In the genomic region with DNA sequence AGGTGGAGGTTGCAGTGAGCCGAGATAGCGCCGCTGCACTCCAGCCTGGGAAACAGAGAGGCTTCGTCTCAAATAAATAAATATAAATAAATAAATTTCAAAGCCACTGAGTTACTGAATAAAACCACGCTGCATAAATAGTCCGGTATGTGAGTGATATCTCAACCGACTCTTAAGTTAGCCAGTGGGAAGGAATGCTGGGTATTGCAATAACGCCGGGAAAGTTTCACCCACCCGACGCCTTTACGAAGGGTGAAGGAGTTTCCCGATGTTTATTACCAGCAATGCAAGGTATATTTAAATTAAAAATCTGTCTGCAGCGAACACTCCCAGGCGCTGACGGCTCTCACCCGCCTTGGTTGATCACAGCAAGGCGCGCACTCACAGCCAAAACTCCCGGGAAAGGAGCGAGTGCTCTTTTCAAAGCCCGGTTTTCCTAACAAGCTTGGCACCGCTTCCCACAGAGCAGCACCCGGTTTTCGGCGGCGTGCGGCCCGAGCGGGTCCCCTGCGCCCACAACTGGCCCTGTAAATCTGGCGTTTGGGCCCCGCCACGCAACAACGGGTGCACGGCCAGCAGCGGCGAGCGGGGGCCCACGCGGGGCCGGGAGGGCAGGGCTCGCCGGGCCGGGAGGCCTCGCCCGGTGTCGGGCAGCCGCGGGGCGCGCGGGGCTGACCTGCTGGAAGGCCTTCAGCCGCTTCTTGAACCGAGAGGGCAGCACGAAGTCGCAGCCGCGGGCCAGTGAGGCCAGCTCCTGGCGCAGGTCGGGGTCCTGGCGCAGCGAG, we compare ENCODE assay signal across 9 cellular contexts. TPM values are rescaled to one million over a fixed set of nuclear protein-coding genes. Genes with fewer than 3 reads are reported as not detected.
DNase-seq lines count a peak whose midpoint lies in the region; ATAC-seq, FAIRE-seq and TF ChIP-seq lines count a peak whose summit lies in the region.
"Had no signal": no experiment of that assay in that cellular context is flagged by ENCODE, and none has a peak within 500 bp of the region (broad histone marks: within the 10 kb centered on the region; RNA-seq: fewer than 3 reads in every experiment).

No MANE protein-coding gene starts in this region.

- peak overlapping the region; percentile 41 for H3K9ac ChIP-seq in astrocyte (ENCODE audit: low read length)

- H3K36me3 Mint-ChIP-seq in activated CD4-positive, alpha-beta T cell treated with anti-CD3 and anti-CD28 coated beads for 36 hours (ENCODE audit: low read depth) = peaks cover 11% of the 10 kb centered on the region
- no peaks in the 10 kb centered on the region for H3K36me3 Mint-ChIP-seq in astrocyte (ENCODE audit: low read depth, unreplicated experiment)
- H3K36me3 Mint-ChIP-seq in stimulated activated naive B cell treated with anti-CD40 and anti-IgM and Interleukin-4, amounts not matched to agents 10 μg/mL and 1 μg/mL and 100 μg/mL, for 72 hours = peaks cover 7 to 14% of the 10 kb centered on the region in 2 donors

- peaks cover 25% of the 10 kb centered on the region for H3K4me1 Mint-ChIP-seq in activated CD4-positive, alpha-beta T cell treated with anti-CD3 and anti-CD28 coated beads for 36 hours
- H3K4me1 Mint-ChIP-seq in astrocyte (ENCODE audit: low read depth, unreplicated experiment) = peaks cover 18% of the 10 kb centered on the region
- H3K4me1 Mint-ChIP-seq in stimulated activated naive B cell treated with anti-CD40 and anti-IgM and Interleukin-4, amounts not matched to agents 10 μg/mL and 1 μg/mL and 100 μg/mL, for 72 hours = peaks cover 31 to 44% of the 10 kb centered on the region in 2 donors

- H3K4me1 ChIP-seq in astrocyte (ENCODE audit: insufficient read depth, low read length) = peaks cover 18% of the 10 kb centered on the region
- H3K4me1 ChIP-seq in A673 (ENCODE audit: insufficient read depth, low read length, poor library complexity, severe bottlenecking) = peaks cover 14% of the 10 kb centered on the region

- H3K9me3 Mint-ChIP-seq in activated CD4-positive, alpha-beta T cell treated with anti-CD3 and anti-CD28 coated beads for 36 hours (ENCODE audit: low read depth) = no peaks in the 10 kb centered on the region
- H3K9me3 Mint-ChIP-seq in astrocyte (ENCODE audit: unreplicated experiment) = no peaks in the 10 kb centered on the region
- H3K9me3 Mint-ChIP-seq in stimulated activated naive B cell treated with anti-CD40 and anti-IgM and Interleukin-4, amounts not matched to agents 10 μg/mL and 1 μg/mL and 100 μg/mL, for 72 hours = no peaks in the 10 kb centered on the region

- H3K27ac ChIP-seq in astrocyte (ENCODE audit: low read depth, low read length) = no peak overlapping the region
- H3K27ac ChIP-seq in A673 (ENCODE audit: low read depth, low read length, poor library complexity, severe bottlenecking) = no peak overlapping the region

- ATAC-seq in activated CD4-positive, alpha-beta T cell treated with anti-CD3 and anti-CD28 coated beads for 36 hours = no peak
- peak in 1 of 2 donors; percentile 14 for ATAC-seq in stimulated activated naive B cell treated with anti-CD40 and anti-IgM and Interleukin-4, amounts not matched to agents 10 μg/mL and 1 μg/mL and 100 μg/mL, for 72 hours (replicated peaks)

- BruUV-seq in A673 (replicated peaks; lab: Mats Ljungman, UMichigan) = no TSS peak

- H3K36me3 ChIP-seq in astrocyte (ENCODE audit: insufficient read depth, low read length) = no peaks in the 10 kb centered on the region
- H3K36me3 ChIP-seq in A673 (ENCODE audit: insufficient read depth, low read length, poor library complexity, severe bottlenecking) = no peaks in the 10 kb centered on the region

- H3K9me3 ChIP-seq in astrocyte (ENCODE audit: insufficient read depth, low read depth, low read length) = no peaks in the 10 kb centered on the region
- H3K9me3 ChIP-seq in iPS-18c (ENCODE audit: control insufficient read depth, insufficient read depth, low read length) = no peaks in the 10 kb centered on the region
- no peaks in the 10 kb centered on the region for H3K9me3 ChIP-seq in A673 (ENCODE audit: low read depth, low read length, poor library complexity, severe bottlenecking)

- intact Hi-C loops in activated CD4-positive, alpha-beta T cell treated with anti-CD3 and anti-CD28 coated beads for 36 hours (cut with DNase I, micrococcal nuclease) = no loop called here
- intact Hi-C loops in A673 (cut with micrococcal nuclease; ENCODE audit: unreplicated experiment) = no loop called here

- H3K27ac Mint-ChIP-seq in activated CD4-positive, alpha-beta T cell treated with anti-CD3 and anti-CD28 coated beads for 36 hours = no peak overlapping the region
- H3K27ac Mint-ChIP-seq in astrocyte (ENCODE audit: unreplicated experiment) = peak overlapping the region; percentile 34
- no peak overlapping the region for H3K27ac Mint-ChIP-seq in stimulated activated naive B cell treated with anti-CD40 and anti-IgM and Interleukin-4, amounts not matched to agents 10 μg/mL and 1 μg/mL and 100 μg/mL, for 72 hours

- H2AFZ ChIP-seq in astrocyte (ENCODE audit: low read depth, low read length) = no peak overlapping the region

- peaks cover 36% of the 10 kb centered on the region for H3K27me3 Mint-ChIP-seq in activated CD4-positive, alpha-beta T cell treated with anti-CD3 and anti-CD28 coated beads for 36 hours
- no peaks in the 10 kb centered on the region for H3K27me3 Mint-ChIP-seq in astrocyte (ENCODE audit: low read depth, unreplicated experiment)
- peaks cover 36 to 45% of the 10 kb centered on the region in 2 donors for H3K27me3 Mint-ChIP-seq in stimulated activated naive B cell treated with anti-CD40 and anti-IgM and Interleukin-4, amounts not matched to agents 10 μg/mL and 1 μg/mL and 100 μg/mL, for 72 hours

- no peak for FAIRE-seq in astrocyte (lab: Jason Lieb, UNC)
- FAIRE-seq in urothelium cell line (lab: Jason Lieb, UNC) = no peak
- FAIRE-seq: A204.1 had no signal

- POLR2A ChIA-PET in activated CD4-positive, alpha-beta T cell treated with anti-CD3 and anti-CD28 coated beads for 36 hours (lab: Charles Lee) = no interaction called here
- POLR2A ChIA-PET in A673 (lab: Charles Lee; ENCODE audit: low non-redundant PET) = no interaction called here

- H3K27me3 ChIP-seq in astrocyte (ENCODE audit: insufficient read depth, low read length) = peaks cover 10% of the 10 kb centered on the region
- H3K27me3 ChIP-seq in A673 (replicated peaks; ENCODE audit: insufficient read depth, low read depth, low read length, poor library complexity) = peaks cover 33% of the 10 kb centered on the region

- CTCF ChIA-PET in activated CD4-positive, alpha-beta T cell treated with anti-CD3 and anti-CD28 coated beads for 36 hours (lab: Charles Lee) = no interaction called here
- CTCF ChIA-PET in A673 (lab: Charles Lee) = no interaction called here

- H3K79me2 ChIP-seq in astrocyte (ENCODE audit: insufficient read depth, low read length) = peaks cover 10% of the 10 kb centered on the region

- no peak for DNase-seq in activated CD4-positive, alpha-beta T cell treated with anti-CD3 and anti-CD28 coated beads for 36 hours
- no peak for DNase-seq in activated CD4-positive, alpha-beta T cell treated with anti-CD3 and anti-CD28 coated beads, Interleukin-2, amount 50 U/mL, for 1 hour
- peak; percentile 41 for DNase-seq in astrocyte (ENCODE audit: low read depth)
- DNase-seq in stimulated activated naive B cell treated with anti-CD40 and anti-IgM and Interleukin-4, amounts not matched to agents 10 μg/mL and 1 μg/mL and 100 μg/mL, for 72 hours = no peak
- DNase-seq in NCI-H1436 (lab: John Stamatoyannopoulos, UW) = no peak
- no peak for DNase-seq in A673 (ENCODE audit: low spot score)
- DNase-seq in urothelium cell line (ENCODE audit: low spot score) = no peak

- peak overlapping the region; percentile 68 for H3K4me3 Mint-ChIP-seq in activated CD4-positive, alpha-beta T cell treated with anti-CD3 and anti-CD28 coated beads for 36 hours
- H3K4me3 Mint-ChIP-seq in astrocyte (ENCODE audit: unreplicated experiment) = peak overlapping the region; percentile 85
- peak overlapping the region; percentile 62 to 77 for H3K4me3 Mint-ChIP-seq in stimulated activated naive B cell treated with anti-CD40 and anti-IgM and Interleukin-4, amounts not matched to agents 10 μg/mL and 1 μg/mL and 100 μg/mL, for 72 hours

- H3K4me2 ChIP-seq in astrocyte (ENCODE audit: low read length) = peak overlapping the region; percentile 88

- peak overlapping the region; percentile 52 for H3K4me3 ChIP-seq in astrocyte (ENCODE audit: insufficient read depth, low read depth, low read length)
- H3K4me3 ChIP-seq in iPS-18c (ENCODE audit: insufficient read depth, low read depth, low read length) = peak overlapping the region; percentile 45
- no peak overlapping the region for H3K4me3 ChIP-seq in A673 (ENCODE audit: low read depth, low read length, poor library complexity, severe bottlenecking)

- no peak for TF ChIP-seq CTCF in astrocyte (IDR thresholded peaks at IDR 0.05; ENCODE audit: insufficient read depth, low read depth, low read length)
- TF ChIP-seq CTCF in A673 (conservative IDR thresholded peaks at IDR 0.05; ENCODE audit: low read depth, low read length) = no peak

- peaks cover 23% of the 10 kb centered on the region for H4K20me1 ChIP-seq in astrocyte (ENCODE audit: insufficient read depth, low read length)

RNA-seq across cellular contexts. Expression of gene PPP2R3B, which starts 13.7 kb away (rescaled TPM):
- 10 to 100 TPM; 23.3 to 26.8 TPM for total RNA-seq in activated CD4-positive, alpha-beta T cell treated with anti-CD3 and anti-CD28 coated beads for 36 hours
- 39.3 and 44.7 TPM in 2 replicates for total RNA-seq in astrocyte
- total RNA-seq in A673 (2021) = 43.6 and 46.5 TPM in 2 replicates

RNA-seq across cellular contexts. Expression of gene GTPBP6, which starts 54.5 kb away (rescaled TPM):
- 10 to 100 TPM; 54.5 to 60.2 TPM for total RNA-seq in activated CD4-positive, alpha-beta T cell treated with anti-CD3 and anti-CD28 coated beads for 36 hours
- total RNA-seq in astrocyte (27.9 and 30.5 TPM in 2 replicates), A673 (2021) (82.3 and 85.1 TPM in 2 replicates)
